In the genomic region with DNA sequence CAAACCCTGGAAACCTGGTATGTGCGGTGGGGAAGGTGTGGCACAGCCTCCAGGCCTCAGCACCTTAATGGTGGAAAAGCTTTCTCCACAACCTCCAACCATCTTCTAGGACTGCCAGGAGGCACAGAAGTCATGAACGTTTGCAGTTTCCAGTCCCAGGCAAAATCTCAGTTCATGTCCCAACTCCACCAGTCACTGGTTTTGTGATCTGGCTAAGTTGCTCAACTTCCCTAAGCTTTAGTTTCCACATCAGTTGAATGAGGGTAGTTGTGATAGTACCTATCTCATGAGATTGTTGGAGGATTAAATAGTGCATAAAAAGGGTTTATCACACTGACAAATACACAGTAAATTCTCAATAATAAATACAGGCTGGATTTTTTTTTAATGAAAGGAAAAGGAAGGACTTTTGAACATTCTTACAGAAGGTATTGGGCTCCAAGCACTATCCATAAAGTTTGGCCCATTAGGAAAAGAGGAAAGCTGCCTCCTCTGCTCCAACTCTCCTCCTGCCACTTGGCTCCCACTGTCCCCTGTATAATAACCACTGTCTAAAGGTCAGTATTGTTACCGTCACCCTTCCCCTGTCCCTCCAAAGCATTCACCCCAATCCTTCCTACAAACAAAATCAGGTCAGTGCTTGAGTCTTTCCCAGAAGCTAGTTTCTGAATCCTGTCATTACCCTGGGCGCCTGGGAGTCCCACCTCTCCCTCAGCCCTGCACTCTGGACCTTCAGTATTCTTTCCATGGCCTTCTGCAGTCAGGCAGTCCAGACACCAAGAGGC, we compare ENCODE assay signal across 1 cellular context.
TF ChIP-seq lines count a peak whose summit lies in the region.

No MANE protein-coding gene starts in this region.

TF ChIP-seq in K562, 482 proteins besides CTCF, POLR2A, EP300 and RAD21:
- TF ChIP-seq, protein P1, sequence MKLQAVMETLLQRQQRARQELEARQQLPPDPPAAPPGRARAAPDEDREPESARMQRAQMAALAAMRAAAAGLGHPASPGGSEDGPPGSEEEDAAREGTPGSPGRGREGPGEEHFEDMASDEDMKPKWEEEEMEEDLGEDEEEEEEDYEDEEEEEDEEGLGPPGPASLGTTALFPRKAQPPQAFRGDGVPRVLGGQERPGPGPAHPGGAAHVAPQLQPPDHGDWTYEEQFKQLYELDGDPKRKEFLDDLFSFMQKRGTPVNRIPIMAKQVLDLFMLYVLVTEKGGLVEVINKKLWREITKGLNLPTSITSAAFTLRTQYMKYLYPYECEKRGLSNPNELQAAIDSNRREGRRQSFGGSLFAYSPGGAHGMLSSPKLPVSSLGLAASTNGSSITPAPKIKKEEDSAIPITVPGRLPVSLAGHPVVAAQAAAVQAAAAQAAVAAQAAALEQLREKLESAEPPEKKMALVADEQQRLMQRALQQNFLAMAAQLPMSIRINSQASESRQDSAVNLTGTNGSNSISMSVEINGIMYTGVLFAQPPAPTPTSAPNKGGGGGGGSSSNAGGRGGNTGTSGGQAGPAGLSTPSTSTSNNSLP (IDR thresholded peaks at IDR 0.05; ENCODE audit: borderline replicate concordance, low read depth, low read length), result no peak
- TF ChIP-seq POU5F1 (IDR thresholded peaks at IDR 0.05; ENCODE audit: borderline replicate concordance, low read depth, low read length, partially characterized antibody) (no peak), SP1 (CRISPR knock-in tag; IDR thresholded peaks at IDR 0.05) (no peak), RBFOX2 (IDR thresholded peaks at IDR 0.05; ENCODE audit: low read depth, low read length) (0 out of 2 replicates have a peak, but pooled peaks have one; percentile 8)
TF ChIP-seq in K562: peak in this region for 1.
